ENCODE assay signal across 14 cellular contexts in genomic region chr4:178941975-178942374, GRCh38.
DNase-seq lines count a peak whose midpoint lies in the region; ATAC-seq and TF ChIP-seq lines count a peak whose summit lies in the region.
"Had no signal": no experiment of that assay in that cellular context is flagged by ENCODE, and none has a peak within 500 bp of the region (broad histone marks: within the 10 kb centered on the region; RNA-seq: fewer than 3 reads in every experiment).

No MANE protein-coding gene starts in this region.

- peaks cover 5% of the 10 kb centered on the region; the same call in 2 of the 3 replicates for H3K4me1 Mint-ChIP-seq in GM23338
- H3K4me1 Mint-ChIP-seq in WTC11: peaks cover 23% of the 10 kb centered on the region
- H3K4me1 Mint-ChIP-seq: CD4-positive, alpha-beta memory T cell had no signal

- no peak overlapping the region for H3K4me3 ChIP-seq in GM23338
- H3K4me3 ChIP-seq in mesendoderm (ENCODE audit: low read length): no peak overlapping the region
- no peak overlapping the region for H3K4me3 ChIP-seq in mammary epithelial cell (replicated peaks in 1 of 3; ENCODE audit: insufficient read depth in 1 of 3, low read depth in 2 of 3, low read length in 3 of 3)

- no peak overlapping the region for H3K27ac ChIP-seq in GM23338 (ENCODE audit: low read depth)
- H3K27ac ChIP-seq in mesendoderm (ENCODE audit: low read depth, low read length): no peak overlapping the region
- no peak overlapping the region for H3K27ac ChIP-seq in mammary epithelial cell (ENCODE audit: insufficient read depth, low read depth, low read length)

- H3K4me1 ChIP-seq in GM23338 (ENCODE audit: insufficient read depth): no peaks in the 10 kb centered on the region
- H3K4me1 ChIP-seq in mesendoderm (ENCODE audit: control insufficient read depth, low read depth, low read length): no peaks in the 10 kb centered on the region
- no peaks in the 10 kb centered on the region for H3K4me1 ChIP-seq in mammary epithelial cell (ENCODE audit: insufficient read depth, low read length)

- no peak overlapping the region for H2AK5ac ChIP-seq in mesendoderm (ENCODE audit: low read length)

- ATAC-seq in GM23338 (peak; percentile 74), WTC11 (peak; percentile 74), HG02678 (IDR thresholded peaks at IDR 0.05; ENCODE audit: unreplicated experiment) (no peak)

- peaks cover 9% of the 10 kb centered on the region for H3K9me3 ChIP-seq in mammary epithelial cell (replicated peaks; ENCODE audit: insufficient read depth, low read length)

- no peaks in the 10 kb centered on the region for H3K79me1 ChIP-seq in mesendoderm (ENCODE audit: low read length)

- no peak overlapping the region for H2BK15ac ChIP-seq in mesendoderm (replicated peaks; ENCODE audit: low read depth)

- in situ Hi-C loops in mammary epithelial cell (cut with MboI; ENCODE audit: low sequenced_read_pairs in 2 of 2): no loop called here

- no peaks in the 10 kb centered on the region for H3K27me3 ChIP-seq in GM23338 (ENCODE audit: insufficient read depth)
- no peaks in the 10 kb centered on the region for H3K27me3 ChIP-seq in mesendoderm (ENCODE audit: insufficient read depth, low read length, poor library complexity)
- no peaks in the 10 kb centered on the region for H3K27me3 ChIP-seq in mammary epithelial cell (ENCODE audit: insufficient read depth, low read length)

- H3K9me3 Mint-ChIP-seq in GM23338 (no peaks in the 10 kb centered on the region), WTC11 (peaks cover 10% of the 10 kb centered on the region)

- H2BK120ac ChIP-seq in mesendoderm (ENCODE audit: low read depth, low read length): no peak overlapping the region

- H3K4me3 Mint-ChIP-seq in GM23338: no peak overlapping the region
- no peak overlapping the region for H3K4me3 Mint-ChIP-seq in WTC11
- H3K4me3 Mint-ChIP-seq: CD4-positive, alpha-beta memory T cell had no signal

- H2AFZ ChIP-seq in GM23338 (no peak overlapping the region; the same call in 1 of the 2 replicates), mammary epithelial cell (ENCODE audit: low read depth, low read length) (no peak overlapping the region)

- H3F3A ChIP-seq in GM23338 (replicated peaks; ENCODE audit: low read depth): no peaks in the 10 kb centered on the region

- H3K79me2 ChIP-seq in GM23338 (replicated peaks; ENCODE audit: insufficient read depth): no peaks in the 10 kb centered on the region
- no peaks in the 10 kb centered on the region for H3K79me2 ChIP-seq in mesendoderm (ENCODE audit: control insufficient read depth, insufficient read depth, low read length)
- H3K79me2 ChIP-seq in mammary epithelial cell (ENCODE audit: insufficient read depth, low read length): no peaks in the 10 kb centered on the region

- H3K23ac ChIP-seq in mesendoderm (ENCODE audit: low read length): no peak overlapping the region

- CTCF ChIA-PET in WTC11 (lab: Charles Lee) (no interaction called here), mammary epithelial cell (lab: Charles Lee; ENCODE audit: low non-redundant PET) (no interaction called here)

- no peak overlapping the region for H3K56ac ChIP-seq in mesendoderm (ENCODE audit: low read length)

- H3K27ac Mint-ChIP-seq in GM23338 (no peak overlapping the region), WTC11 (no peak overlapping the region)
- H3K27ac Mint-ChIP-seq: CD4-positive, alpha-beta memory T cell had no signal

- H4K20me1 ChIP-seq in GM23338 (replicated peaks; ENCODE audit: insufficient read depth) (no peaks in the 10 kb centered on the region), mammary epithelial cell (ENCODE audit: insufficient read depth, low read length) (no peaks in the 10 kb centered on the region)

- no peaks in the 10 kb centered on the region for H3K36me3 ChIP-seq in GM23338 (ENCODE audit: insufficient read depth)
- no peaks in the 10 kb centered on the region for H3K36me3 ChIP-seq in mesendoderm (ENCODE audit: control insufficient read depth, insufficient read depth, low read length)
- H3K36me3 ChIP-seq in mammary epithelial cell (ENCODE audit: insufficient read depth, low read length): no peaks in the 10 kb centered on the region

- no peak overlapping the region for H3K4me2 ChIP-seq in GM23338
- H3K4me2 ChIP-seq in mesendoderm (ENCODE audit: low read length): no peak overlapping the region
- no peak overlapping the region for H3K4me2 ChIP-seq in mammary epithelial cell (ENCODE audit: insufficient read depth, low read depth, low read length)

- no peak overlapping the region for H2BK5ac ChIP-seq in mesendoderm (ENCODE audit: low read length)

- TF ChIP-seq CTCF in GM23338 (conservative IDR thresholded peaks at IDR 0.05; ENCODE audit: low read depth in 2 of 2) (no peak), WTC11 (IDR thresholded peaks at IDR 0.05) (no peak), mammary epithelial cell (conservative IDR thresholded peaks at IDR 0.05 in 1 of 2, IDR thresholded peaks at IDR 0.05 in 1 of 2; ENCODE audit: extremely low read depth in 1 of 2, insufficient read depth in 1 of 2, low read depth in 1 of 2, low read length in 2 of 2) (no peak)

- intact Hi-C loops in mammary epithelial cell (cut with micrococcal nuclease): no loop called here

- H3K9me2 ChIP-seq in GM23338 (ENCODE audit: insufficient read depth): no peaks in the 10 kb centered on the region; the same call in 1 of the 2 replicates

- no CpG with 5 or more reads among the region's 7 CpGs for whole genome bisulfite sequencing in mesendoderm (ENCODE audit: extremely low coverage, insufficient coverage, low lambda C conversion rate)
- 70% methylated on average over 7 of the region's 7 CpGs for WGBS in mammary epithelial cell (ENCODE audit: low coverage, missing lambda C conversion rate)

- POLR2A ChIA-PET in WTC11 (lab: Charles Lee): no interaction called here

- H3K36me3 Mint-ChIP-seq in GM23338 (ENCODE audit: low read depth) (no peaks in the 10 kb centered on the region), WTC11 (no peaks in the 10 kb centered on the region)
- H3K36me3 Mint-ChIP-seq: CD4-positive, alpha-beta memory T cell had no signal

- no peaks in the 10 kb centered on the region for H3K27me3 Mint-ChIP-seq in GM23338 (ENCODE audit: insufficient read depth, low read depth, poor library complexity)
- no peaks in the 10 kb centered on the region for H3K27me3 Mint-ChIP-seq in WTC11 (ENCODE audit: low read depth)
- H3K27me3 Mint-ChIP-seq: CD4-positive, alpha-beta memory T cell had no signal

- peak; percentile 21 for DNase-seq in GM23338 (ENCODE audit: low spot score)
- DNase-seq in WTC11 (ENCODE audit: low spot score): peak; percentile 49
- peak; percentile 55 for DNase-seq in mesendoderm
- no peak for DNase-seq in activated CD4-positive, alpha-beta T cell treated with anti-CD3 and anti-CD28 coated beads for 48 hours
- DNase-seq in mammary epithelial cell: no peak
- DNase-seq: C1 segment of cervical spinal cord; Calu3; CD4-positive, alpha-beta memory T cell; COR-L47; DMS53; DMS79 treated with DMSO at 0.1 percent for 48 hours; H7; HCEC 1CT had no signal

- H3K9ac ChIP-seq in mesendoderm (ENCODE audit: low read length) (no peak overlapping the region), mammary epithelial cell (ENCODE audit: insufficient read depth, low read length) (no peak overlapping the region)

- no peak overlapping the region for H4K8ac ChIP-seq in mesendoderm (ENCODE audit: low read depth, low read length)

- BruUV-seq in mammary epithelial cell (replicated peaks; lab: Mats Ljungman, UMichigan): no TSS peak

- dilution Hi-C loops in mammary epithelial cell (cut with HindIII; ENCODE audit: low sequenced_read_pairs): no loop called here

- no peak overlapping the region for H3K18ac ChIP-seq in mesendoderm (ENCODE audit: low read length)

- H3K4ac ChIP-seq in mesendoderm (ENCODE audit: low read depth, low read length): no peak overlapping the region

- no peak overlapping the region for H4K5ac ChIP-seq in mesendoderm (ENCODE audit: low read length)

TF ChIP-seq in WTC11, 78 proteins besides CTCF, POLR2A, EP300 and RAD21 (continues in another document):
- TF ChIP-seq NFE2L1 (CRISPR knock-in tag; IDR thresholded peaks at IDR 0.05) (no peak), FOXJ3 (CRISPR knock-in tag; IDR thresholded peaks at IDR 0.05; ENCODE audit: borderline replicate concordance) (no peak), FOXP4 (CRISPR knock-in tag; IDR thresholded peaks at IDR 0.05) (no peak), MLX (CRISPR knock-in tag; IDR thresholded peaks at IDR 0.05) (no peak), ZSCAN18 (CRISPR knock-in tag; IDR thresholded peaks at IDR 0.05) (no peak), NR3C1 (CRISPR knock-in tag; conservative IDR thresholded peaks at IDR 0.05; ENCODE audit: low read depth) (no peak)

Comparison
In these comparisons a context has a peak if more than half of its experiments do, and no peak if none do; other contexts are left out.
1. DNase-seq: peak in GM23338 (single experiment), WTC11 (single experiment) and mesendoderm (single experiment); none in activated CD4-positive, alpha-beta T cell treated with anti-CD3 and anti-CD28 coated beads for 48 hours (single experiment) and mammary epithelial cell (single experiment).